ENCODE assay signal across 13 cellular contexts in genomic region chr2:106020821-106021316, GRCh38.
DNase-seq lines count a peak whose midpoint lies in the region; ATAC-seq and TF ChIP-seq lines count a peak whose summit lies in the region.
"Had no signal": no experiment of that assay in that cellular context is flagged by ENCODE, and none has a peak within 500 bp of the region (broad histone marks: within the 10 kb centered on the region; RNA-seq: fewer than 3 reads in every experiment).

No MANE protein-coding gene starts in this region.

- no peak for ATAC-seq in HG02588 (IDR thresholded peaks at IDR 0.05; ENCODE audit: unreplicated experiment)
- ATAC-seq: activated T-helper 17 cell treated with anti-CD3 and anti-CD28 coated beads, Interleukin-2, amount 50 U/mL, for 72 hours; naive thymus-derived CD8-positive, alpha-beta T cell had no signal

- H3K27me3 ChIP-seq in cardiac muscle cell (no peaks in the 10 kb centered on the region), stomach smooth muscle (ENCODE audit: control insufficient read depth in 1 of 2, insufficient read depth in 2 of 2, low read length in 2 of 2) (no peaks in the 10 kb centered on the region)

- H3K9ac ChIP-seq in stomach smooth muscle (ENCODE audit: low read length in 2 of 2): peak overlapping the region in 1 of 2 donors; percentile 47

- H3K36me3 ChIP-seq in cardiac muscle cell (no peaks in the 10 kb centered on the region), stomach smooth muscle (ENCODE audit: control insufficient read depth in 2 of 2, insufficient read depth in 2 of 2, low read length in 2 of 2) (no peaks in the 10 kb centered on the region)

- no peaks in the 10 kb centered on the region for H3K4me1 ChIP-seq in cardiac muscle cell (ENCODE audit: low read depth)
- peaks cover 32% of the 10 kb centered on the region for H3K4me1 ChIP-seq in stomach smooth muscle (ENCODE audit: control insufficient read depth, insufficient read depth, low read length)

- DNase-seq in NCI-H1092 treated with DMSO at 0.1 percent for 48 hours (lab: John Stamatoyannopoulos, UW) (peak; percentile 83), NCI-H524 (lab: John Stamatoyannopoulos, UW) (peak; percentile 34 to 81), cardiac muscle cell (ENCODE audit: low read depth in 1 of 2, low spot score in 1 of 2) (peak; percentile 13 to 52)
- no peak for DNase-seq in activated CD8-positive, alpha-beta memory T cell treated with anti-CD3 and anti-CD28 coated beads for 24 hours
- DNase-seq in activated CD4-positive, alpha-beta T cell treated with anti-CD3 and anti-CD28 coated beads for 1 hour: no peak
- DNase-seq: activated CD4-positive, CD25-positive, alpha-beta regulatory T cell; MM.1S; naive thymus-derived CD8-positive, alpha-beta T cell; SIG-M5; stimulated activated CD4-positive, alpha-beta T cell treated with anti-CD3 and anti-CD28 coated beads, Interleukin-12 subunit alpha, Interleukin-12 subunit beta, amount 100 ng/mL, for 4 hours had no signal

- H3K27ac ChIP-seq in cardiac muscle cell (no peak overlapping the region), stomach smooth muscle (ENCODE audit: low read length) (peak overlapping the region; percentile 82)

- H3K9me3 ChIP-seq in cardiac muscle cell (ENCODE audit: low read depth) (no peaks in the 10 kb centered on the region), stomach smooth muscle (ENCODE audit: control insufficient read depth in 2 of 2, low read length in 2 of 2) (no peaks in the 10 kb centered on the region)

- no peak for TF ChIP-seq CTCF in cardiac muscle cell (IDR thresholded peaks at IDR 0.05; ENCODE audit: low read depth, low read length)

- no peak overlapping the region for H3K4me3 ChIP-seq in cardiac muscle cell
- H3K4me3 ChIP-seq in stomach smooth muscle (ENCODE audit: low read length in 2 of 2): peak overlapping the region; percentile 45 to 47

Comparison
In these comparisons a context has a peak if more than half of its experiments do, and no peak if none do; other contexts are left out.
1. DNase-seq: peak in NCI-H1092 treated with DMSO at 0.1 percent for 48 hours (single experiment), NCI-H524 (2 of 2) and cardiac muscle cell (2 of 2); none in activated CD8-positive, alpha-beta memory T cell treated with anti-CD3 and anti-CD28 coated beads for 24 hours (single experiment) and activated CD4-positive, alpha-beta T cell treated with anti-CD3 and anti-CD28 coated beads for 1 hour (single experiment).